Comparison of ENCODE assay signal across 8 cellular contexts in the genomic region with DNA sequence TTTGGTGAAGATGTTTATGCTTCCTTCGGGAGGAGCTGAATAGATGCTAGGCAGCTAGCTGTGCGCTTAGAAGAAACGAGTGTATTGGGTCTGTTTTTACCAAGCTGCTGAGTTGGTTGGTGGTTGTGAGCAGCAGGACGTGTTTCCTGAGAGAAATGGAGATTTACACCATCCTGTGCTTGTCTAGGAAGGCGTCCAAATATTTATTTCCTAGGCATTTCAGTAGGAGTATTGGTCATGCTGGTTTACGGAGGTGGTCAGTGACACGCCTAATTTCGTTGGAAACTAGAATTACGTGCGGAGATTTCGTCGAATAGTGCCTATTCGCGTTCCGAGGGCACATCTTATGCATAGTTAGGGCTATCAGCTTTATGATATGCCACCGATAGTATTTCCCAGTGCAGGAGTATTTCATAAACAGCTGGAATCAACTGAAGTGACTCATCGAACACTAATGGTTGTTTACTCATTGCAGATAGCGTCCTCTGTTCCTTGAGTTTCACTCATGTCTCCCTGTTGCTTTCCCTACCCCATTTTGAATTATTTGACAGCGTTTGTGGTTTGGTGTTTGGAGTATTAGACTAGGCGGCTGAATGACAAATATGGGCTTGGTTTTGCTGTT. TPM values are rescaled to one million over a fixed set of nuclear protein-coding genes. Genes with fewer than 3 reads are reported as not detected.
DNase-seq lines count a peak whose midpoint lies in the region; ATAC-seq, FAIRE-seq and TF ChIP-seq lines count a peak whose summit lies in the region.

No MANE protein-coding gene starts in this region.

- no peaks in the 10 kb centered on the region; the same call in 1 of the 2 replicates for H3K27me3 ChIP-seq in HUES48 (ENCODE audit: control insufficient read depth, insufficient read depth, low read length)
- no peaks in the 10 kb centered on the region for H3K27me3 ChIP-seq in fibroblast of lung (ENCODE audit: control insufficient read depth, insufficient read depth, low read length)
- no peaks in the 10 kb centered on the region for H3K27me3 ChIP-seq in neuronal stem cell (ENCODE audit: control insufficient read depth in 3 of 3, insufficient read depth in 3 of 3, low read depth in 1 of 3, low read length in 3 of 3)

- no peak overlapping the region for H2BK12ac ChIP-seq in neuronal stem cell (ENCODE audit: low read length)

- no peak overlapping the region for H2BK5ac ChIP-seq in neuronal stem cell (ENCODE audit: low read length)

- no peak overlapping the region for H4K91ac ChIP-seq in neuronal stem cell (ENCODE audit: low read depth, low read length, poor library complexity)

- H3K27ac ChIP-seq in HUES48 (ENCODE audit: low read depth, low read length) (peak overlapping the region; percentile 94), fibroblast of lung (ENCODE audit: insufficient read depth, low read length) (peak overlapping the region; percentile 90), neuronal stem cell (replicated peaks; ENCODE audit: low read length) (no peak overlapping the region)

- H3K23ac ChIP-seq in neuronal stem cell (ENCODE audit: low read depth, low read length, poor library complexity), result no peak overlapping the region

- no peak for FAIRE-seq in urothelium cell line (lab: Jason Lieb, UNC)

- H3K36me3 ChIP-seq in HUES48 (ENCODE audit: control insufficient read depth, insufficient read depth, low read length) (no peaks in the 10 kb centered on the region), fibroblast of lung (ENCODE audit: control insufficient read depth, insufficient read depth, low read length) (no peaks in the 10 kb centered on the region), neuronal stem cell (replicated peaks in 1 of 2; ENCODE audit: control insufficient read depth in 2 of 2, insufficient read depth in 2 of 2, low read length in 2 of 2) (peaks cover 0 to 13% of the 10 kb centered on the region in 2 donors)

- peak overlapping the region; percentile 88 for H3K4me3 ChIP-seq in HUES48 (ENCODE audit: low read depth, low read length)
- H3K4me3 ChIP-seq in fibroblast of lung (replicated peaks in 1 of 4; ENCODE audit: control extremely low read depth in 1 of 4, insufficient read depth in 1 of 4, low read depth in 3 of 4, low read length in 4 of 4), result peak overlapping the region; percentile 44 to 99 (median 83)
- peak overlapping the region; percentile 80 to 88 for H3K4me3 ChIP-seq in neuronal stem cell (ENCODE audit: low read length in 2 of 2)

- ATAC-seq in GM19455 (IDR thresholded peaks at IDR 0.05; ENCODE audit: unreplicated experiment), result peak; percentile 13

- no peaks in the 10 kb centered on the region for H3K79me1 ChIP-seq in neuronal stem cell (ENCODE audit: low read depth, low read length)

- H2AK5ac ChIP-seq in neuronal stem cell (ENCODE audit: low read depth, low read length), result no peak overlapping the region

- WGBS in neuronal stem cell (ENCODE audit: extremely low coverage in 2 of 2, insufficient read length in 2 of 2, insufficient replicate concordance in 1 of 2), 2 donors, result no CpG with 5 or more reads among the region's 20 CpGs

- no peak overlapping the region for H2BK15ac ChIP-seq in neuronal stem cell (ENCODE audit: low read length)

- H3K9me3 ChIP-seq in HUES48 (ENCODE audit: control insufficient read depth, insufficient read depth, low read length) (no peaks in the 10 kb centered on the region), fibroblast of lung (ENCODE audit: control insufficient read depth, insufficient read depth, low read depth, low read length) (no peaks in the 10 kb centered on the region), neuronal stem cell (replicated peaks in 1 of 2; ENCODE audit: control insufficient read depth in 2 of 2, insufficient read depth in 1 of 2, low read depth in 1 of 2, low read length in 2 of 2) (no peaks in the 10 kb centered on the region)

- H2AFZ ChIP-seq in fibroblast of lung (ENCODE audit: low read length), result peak overlapping the region; percentile 1
- peak overlapping the region; percentile 95 for H2AFZ ChIP-seq in neuronal stem cell (ENCODE audit: low read length)

- no peak overlapping the region for H3K4ac ChIP-seq in neuronal stem cell (ENCODE audit: low read length)

- no peak overlapping the region for H2BK120ac ChIP-seq in neuronal stem cell (ENCODE audit: low read depth, low read length)

- no peak overlapping the region for H3K18ac ChIP-seq in neuronal stem cell (ENCODE audit: low read length)

- no peak overlapping the region for H4K8ac ChIP-seq in neuronal stem cell (ENCODE audit: low read depth, low read length)

- peaks cover 9% of the 10 kb centered on the region; the same call in 1 of the 2 replicates for H3K4me1 ChIP-seq in HUES48 (ENCODE audit: control insufficient read depth, insufficient read depth, low read length)
- peaks cover 2% of the 10 kb centered on the region for H3K4me1 ChIP-seq in fibroblast of lung (ENCODE audit: control insufficient read depth, extremely low read depth, insufficient read depth, low read length)
- H3K4me1 ChIP-seq in neuronal stem cell (ENCODE audit: control insufficient read depth in 2 of 2, insufficient read depth in 1 of 2, low read depth in 1 of 2, low read length in 2 of 2), result peaks cover 4 to 7% of the 10 kb centered on the region in 2 donors

- peak overlapping the region; percentile 84 for H3K9ac ChIP-seq in HUES48 (ENCODE audit: low read depth, low read length)
- H3K9ac ChIP-seq in fibroblast of lung (ENCODE audit: insufficient read depth, low read length), result peak overlapping the region; percentile 85
- peak overlapping the region; percentile 10 for H3K9ac ChIP-seq in neuronal stem cell (ENCODE audit: low read depth, low read length, poor library complexity)

- H4K20me1 ChIP-seq in fibroblast of lung (ENCODE audit: control insufficient read depth, extremely low read depth, insufficient read depth, low read length), result no peaks in the 10 kb centered on the region

- H3K4me2 ChIP-seq in fibroblast of lung (ENCODE audit: extremely low read depth, insufficient read depth, low read length), result peak overlapping the region; percentile 67
- peak overlapping the region; percentile 81 for H3K4me2 ChIP-seq in neuronal stem cell (ENCODE audit: insufficient read depth, low read length, poor library complexity, severe bottlenecking)

- no peak for TF ChIP-seq CTCF in fibroblast of lung (conservative IDR thresholded peaks at IDR 0.05 in 1 of 2, IDR thresholded peaks at IDR 0.05 in 1 of 2; ENCODE audit: low read depth in 1 of 2, low read length in 2 of 2)

- DNase-seq in DMS53 (lab: John Stamatoyannopoulos, UW) (peak; percentile 82), UCSD-AML1 (lab: John Stamatoyannopoulos, UW; ENCODE audit: unreplicated experiment) (peak; percentile 27), fibroblast of lung (ENCODE audit: low read depth in 2 of 2) (peak; percentile 73 to 86), neuronal stem cell (ENCODE audit: low spot score) (no peak), NCI-H524 treated with DMSO at 0.1 percent for 48 hours (lab: John Stamatoyannopoulos, UW) (no peak), urothelium cell line (ENCODE audit: low spot score) (no peak)

- no peak overlapping the region for H3K14ac ChIP-seq in neuronal stem cell (ENCODE audit: low read length)

- H3K79me2 ChIP-seq in fibroblast of lung (ENCODE audit: control insufficient read depth, insufficient read depth, low read length), result peaks cover 56% of the 10 kb centered on the region

RNA-seq across cellular contexts. Expression of a gene that starts 0.8 kb away (rescaled TPM):
- 28.8 and 31.4 TPM in 2 replicates for total RNA-seq in fibroblast of lung
- 40.4 and 45.2 TPM in 2 replicates for polyA plus RNA-seq in fibroblast of lung
- 24.8 and 26.8 TPM in 2 replicates for polyA plus RNA-seq in fibroblast of lung (2012)
- 0.31 and 4.0 TPM in 2 replicates for polyA minus RNA-seq in fibroblast of lung (ENCODE audit: low replicate concordance)
- polyA plus RNA-seq in neuronal stem cell (2013, experiment 1 of 2), result 26.4 TPM
- polyA plus RNA-seq in neuronal stem cell (2013, experiment 2 of 2), result 26.6 TPM

Comparison
In these comparisons a context has a peak if more than half of its experiments do, and no peak if none do; other contexts are left out.
1. DNase-seq: peak in DMS53 (single experiment), UCSD-AML1 (single experiment) and fibroblast of lung (2 of 2); none in neuronal stem cell (single experiment), NCI-H524 treated with DMSO at 0.1 percent for 48 hours (single experiment) and urothelium cell line (single experiment).
2. H3K9ac ChIP-seq: peak in every context shown above with its lines; median percentile 85 in fibroblast of lung; 84 in HUES48; 10 in neuronal stem cell.
3. Peak in every context shown above with its lines, with median percentiles within 50 percentile points of each other: H3K4me3 ChIP-seq.